In the genomic region with DNA sequence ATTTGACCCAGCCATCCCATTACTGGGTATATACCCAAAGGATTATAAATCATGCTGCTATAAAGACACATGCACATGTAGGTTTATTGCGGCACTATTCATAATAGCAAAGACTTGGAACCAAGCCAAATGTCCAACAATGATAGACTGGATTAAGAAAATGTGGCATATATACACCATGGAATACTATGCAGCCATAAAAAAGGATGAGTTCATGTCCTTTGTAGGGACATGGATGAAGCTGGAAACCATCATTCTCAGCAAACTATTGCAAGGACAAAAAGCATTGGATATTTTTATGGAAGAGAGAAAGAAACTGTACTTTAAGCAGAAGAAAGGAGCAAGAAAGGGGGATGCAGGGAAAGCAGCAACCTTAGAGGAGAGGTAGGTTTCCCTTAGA, we compare ENCODE assay signal across 1 cellular context. TPM values are rescaled to one million over a fixed set of nuclear protein-coding genes. Genes with fewer than 3 reads are reported as not detected.
"Had no signal": no experiment of that assay in that cellular context is flagged by ENCODE, and none has a peak within 500 bp of the region (broad histone marks: within the 10 kb centered on the region; RNA-seq: fewer than 3 reads in every experiment).

No MANE protein-coding gene starts in this region.

RNA-seq across cellular contexts. Expression of a gene that starts 9.5 kb away (rescaled TPM):
- total RNA-seq: GM12878 had no signal
